10 cellular contexts compared by ENCODE assay signal in genomic region chr19:10299545-10300458, GRCh38. TPM values are rescaled to one million over a fixed set of nuclear protein-coding genes. Genes with fewer than 3 reads are reported as not detected.
DNase-seq lines count a peak whose midpoint lies in the region; ATAC-seq and TF ChIP-seq lines count a peak whose summit lies in the region.
"Had no signal": no experiment of that assay in that cellular context is flagged by ENCODE, and none has a peak within 500 bp of the region (broad histone marks: within the 10 kb centered on the region; RNA-seq: fewer than 3 reads in every experiment).

No MANE protein-coding gene starts in this region.

- H3K56ac ChIP-seq in IMR-90 (ENCODE audit: extremely low read depth, insufficient read depth, low read length), result no peak overlapping the region

- no peak overlapping the region; the same call in 1 of the 2 replicates for H4K91ac ChIP-seq in IMR-90 (ENCODE audit: insufficient read depth, low read depth, low read length)

- H4K20me1 ChIP-seq in IMR-90 (ENCODE audit: insufficient read depth, low read length) (peaks cover 4% of the 10 kb centered on the region), GM23248 (ENCODE audit: insufficient read depth) (no peaks in the 10 kb centered on the region)

- no peak overlapping the region for H2BK15ac ChIP-seq in IMR-90 (ENCODE audit: low read depth, low read length)

- H4K5ac ChIP-seq in IMR-90 (ENCODE audit: low read depth, low read length), result peak overlapping the region; percentile 20

- no peak overlapping the region for H2BK5ac ChIP-seq in IMR-90 (ENCODE audit: low read depth, low read length, poor library complexity, severe bottlenecking)

- WGBS in IMR-90 (ENCODE audit: extremely low coverage in 2 of 2, insufficient read length in 1 of 2), 2 experiments, result 55% methylated on average over 6 of the region's 14 CpGs; no CpG with 5 or more reads in 1 of the 2 experiments
- 48 to 50% methylated on average over 13 to 14 of the region's 14 CpGs for WGBS in GM23248 (ENCODE audit: low coverage in 1 of 2, low lambda C conversion rate in 2 of 2, missing lambda C conversion rate in 2 of 2), 2 experiments

- H3K36me3 ChIP-seq in IMR-90 (ENCODE audit: control insufficient read depth, insufficient read depth, low read length) (no peaks in the 10 kb centered on the region), Panc1 (ENCODE audit: control insufficient read depth, insufficient read depth, low read length) (no peaks in the 10 kb centered on the region), GM23248 (ENCODE audit: low read depth) (no peaks in the 10 kb centered on the region)

- BruUV-seq in IMR-90 (replicated peaks; lab: Mats Ljungman, UMichigan) (no TSS peak), Panc1 (replicated peaks; lab: Mats Ljungman, UMichigan) (no TSS peak)

- peak overlapping the region; percentile 9 to 79; a peak in 2 of 4 replicates for H4K8ac ChIP-seq in IMR-90 (ENCODE audit: low read depth in 2 of 2, low read length in 2 of 2)

- no peak overlapping the region for H3K18ac ChIP-seq in IMR-90 (ENCODE audit: low read depth, low read length)

- TF ChIP-seq CTCF in IMR-90 (conservative IDR thresholded peaks at IDR 0.05; ENCODE audit: low read depth, low read length) (no peak), Panc1 (IDR thresholded peaks at IDR 0.05) (no peak), GM20000 (IDR thresholded peaks at IDR 0.05; ENCODE audit: extremely low read depth, missing control alignments) (no peak)

- no peak overlapping the region for H2BK20ac ChIP-seq in IMR-90 (ENCODE audit: low read depth, low read length)

- in situ Hi-C loops in IMR-90 (cut with MboI; ENCODE audit: low sequenced_read_pairs), result no loop called here
- in situ Hi-C loops in Panc1 (cut with HindIII; ENCODE audit: low pct_unique_long_range_greater_than_20kb, low sequenced_read_pairs), result no loop called here
- in situ Hi-C loops in GM23248 (cut with MboI), result no loop called here

- 0 out of 2 replicates have a peak overlapping the region, but pooled peaks have one; percentile 2 for H3K4ac ChIP-seq in IMR-90 (ENCODE audit: low read depth, low read length)

- H3K4me3 ChIP-seq in IMR-90 (ENCODE audit: insufficient read depth, low read depth, low read length) (no peak overlapping the region), Panc1 (ENCODE audit: low read depth in 2 of 2, low read length in 2 of 2) (no peak overlapping the region), GM23248 (no peak overlapping the region)

- ATAC-seq in IMR-90 (ENCODE audit: low read depth) (peak; percentile 16; the same call in 1 of the 2 replicates), Panc1 (peak; percentile 27; the same call in 1 of the 2 replicates)
- ATAC-seq: effector memory CD8-positive, alpha-beta T cell; T-cell had no signal

- H3K4me1 ChIP-seq in IMR-90 (ENCODE audit: control insufficient read depth, insufficient read depth, low read length) (peaks cover 6% of the 10 kb centered on the region), Panc1 (ENCODE audit: control insufficient read depth, insufficient read depth, low read length) (no peaks in the 10 kb centered on the region), GM23248 (ENCODE audit: insufficient read depth) (peaks cover 14% of the 10 kb centered on the region)

- intact Hi-C loops in IMR-90 (cut with micrococcal nuclease), result no loop called here
- intact Hi-C loops in Panc1 (cut with micrococcal nuclease; ENCODE audit: unreplicated experiment), result no loop called here

- H2AFZ ChIP-seq in IMR-90 (replicated peaks; ENCODE audit: low read length, poor library complexity), result peak overlapping the region; percentile 79
- no peak overlapping the region; the same call in 1 of the 2 replicates for H2AFZ ChIP-seq in GM23248

- H3K79me1 ChIP-seq in IMR-90 (ENCODE audit: low read depth in 1 of 2, low read length in 2 of 2), result no peaks in the 10 kb centered on the region

- TF ChIP-seq POLR2A in IMR-90 (IDR thresholded peaks at IDR 0.05; ENCODE audit: low read depth, low read length), result no peak

- no peak overlapping the region for H3K9ac ChIP-seq in IMR-90 (ENCODE audit: low read depth, low read length)
- H3K9ac ChIP-seq in GM23248, result no peak overlapping the region

- no peaks in the 10 kb centered on the region; the same call in 1 of the 2 replicates for H3K27me3 ChIP-seq in IMR-90 (ENCODE audit: control insufficient read depth, insufficient read depth, low read length)
- H3K27me3 ChIP-seq in Panc1 (ENCODE audit: control insufficient read depth, insufficient read depth, low read length), result no peaks in the 10 kb centered on the region
- H3K27me3 ChIP-seq in GM23248 (replicated peaks; ENCODE audit: insufficient read depth), result no peaks in the 10 kb centered on the region

- TF ChIP-seq RAD21 in IMR-90 (IDR thresholded peaks at IDR 0.05; ENCODE audit: low read length), result no peak

- no peak overlapping the region for H3K23ac ChIP-seq in IMR-90 (ENCODE audit: low read depth, low read length)

- CTCF ChIA-PET in IMR-90 (lab: Yijun Ruan, JAX) (no interaction called here), Panc1 (lab: Charles Lee) (no interaction called here)

- peak overlapping the region; percentile 68; the same call in 1 of the 2 replicates for H2AK5ac ChIP-seq in IMR-90 (ENCODE audit: low read depth, low read length)

- H3K9me2 ChIP-seq in GM23248 (ENCODE audit: insufficient read depth), result no peaks in the 10 kb centered on the region

- peaks cover 3% of the 10 kb centered on the region; the same call in 1 of the 2 replicates for H3F3A ChIP-seq in GM23248 (ENCODE audit: insufficient read depth)

- H3K27ac ChIP-seq in IMR-90 (ENCODE audit: insufficient read depth, low read length), result no peak overlapping the region
- no peak overlapping the region for H3K27ac ChIP-seq in Panc1 (ENCODE audit: low read length)
- no peak overlapping the region for H3K27ac ChIP-seq in GM23248

- POLR2A ChIA-PET in IMR-90 (lab: Charles Lee; ENCODE audit: unreplicated experiment), result no interaction called here
- POLR2A ChIA-PET in Panc1 (lab: Charles Lee), result no interaction called here

- dilution Hi-C loops in IMR-90 (cut with HindIII; ENCODE audit: low sequenced_read_pairs, unreplicated experiment), result no loop called here

- H3K4me2 ChIP-seq in IMR-90 (ENCODE audit: low read depth, low read length) (no peak overlapping the region), GM23248 (ENCODE audit: unreplicated experiment) (no peak overlapping the region)

- no peaks in the 10 kb centered on the region for H3K79me2 ChIP-seq in GM23248 (ENCODE audit: insufficient read depth)

- peaks cover 5% of the 10 kb centered on the region; the same call in 1 of the 2 replicates for H3K9me1 ChIP-seq in IMR-90 (ENCODE audit: insufficient read depth, low read length)

- H2BK120ac ChIP-seq in IMR-90 (ENCODE audit: low read depth, low read length), result no peak overlapping the region

- H3K9me3 ChIP-seq in IMR-90 (ENCODE audit: control insufficient read depth, insufficient read depth, low read length) (no peaks in the 10 kb centered on the region), Panc1 (ENCODE audit: control insufficient read depth, insufficient read depth, low read depth, low read length) (no peaks in the 10 kb centered on the region), GM23248 (ENCODE audit: low read depth) (no peaks in the 10 kb centered on the region)

- H3K14ac ChIP-seq in IMR-90 (replicated peaks; ENCODE audit: low read depth, low read length), result no peak overlapping the region

- peak overlapping the region; percentile 33 for H2AK9ac ChIP-seq in IMR-90 (replicated peaks; ENCODE audit: low read depth, low read length, poor library complexity)

- DNase-seq in IMR-90 (no peak), Panc1 (ENCODE audit: low read depth, low spot score) (no peak), occipital lobe (lab: John Stamatoyannopoulos, UW) (peak; percentile 25), GM23248 (no peak), GM20000 (ENCODE audit: low spot score) (no peak), activated T-cell treated with anti-CD3 and anti-CD28 coated beads for 4 hours (no peak)
- DNase-seq: effector memory CD8-positive, alpha-beta T cell; NCI-H526 treated with DMSO at 0.1 percent for 48 hours; T-cell had no signal

RNA-seq across cellular contexts. Expression of gene ZGLP1, which starts 9.8 kb away (rescaled TPM):
- total RNA-seq in IMR-90 (2012; rRNA removed) (0.54 TPM in 1 of 2 replicates, not detected in the other), Panc1 (2021; ENCODE audit: unreplicated experiment) (1.3 TPM), occipital lobe (1.6 TPM)
- polyA plus RNA-seq in IMR-90 (2012; rRNA removed) (3.1 and 4.1 TPM in 2 replicates), GM23248 (2016; fragmentation: Nextera tagmentation; extraction: Ambion mirVana) (1.4 and 1.8 TPM in 2 replicates)
- 1.4 and 1.5 TPM in 2 replicates for polyA plus RNA-seq in IMR-90 (2012; cell fraction: cytosol; rRNA removed)
- polyA plus RNA-seq in IMR-90 (2012; cell fraction: nucleus; rRNA removed; ENCODE audit: low replicate concordance), result 15.5 and 25.2 TPM in 2 replicates
- polyA plus RNA-seq in Panc1 (2012; ENCODE audit: insufficient read length), result 1.3 TPM
- total RNA-seq in GM23248 (2014; rRNA removed; shearing (Covaris generic)), result 1.8 and 2.5 TPM in 2 replicates

RNA-seq across cellular contexts. Expression of gene ICAM5, which starts 10.1 kb away (rescaled TPM):
- 2.5 and 3.0 TPM in 2 replicates for total RNA-seq in IMR-90 (2012; rRNA removed)
- polyA plus RNA-seq in IMR-90 (2012; rRNA removed), result 23.9 and 26.5 TPM in 2 replicates
- 13.1 and 22.4 TPM in 2 replicates for polyA plus RNA-seq in IMR-90 (2012; cell fraction: cytosol; rRNA removed)
- polyA plus RNA-seq in IMR-90 (2012; cell fraction: nucleus; rRNA removed; ENCODE audit: low replicate concordance), result 107 and 283 TPM in 2 replicates
- total RNA-seq in Panc1 (2021; ENCODE audit: unreplicated experiment), result 19.5 TPM
- 20.4 TPM for polyA plus RNA-seq in Panc1 (2012; ENCODE audit: insufficient read length)
- 3.3 TPM for total RNA-seq in occipital lobe
- total RNA-seq in GM23248 (2014; rRNA removed; shearing (Covaris generic)), result 45.4 and 48.7 TPM in 2 replicates
- polyA plus RNA-seq in GM23248 (2016; fragmentation: Nextera tagmentation; extraction: Ambion mirVana), result 8.8 and 9.8 TPM in 2 replicates
- polyA plus RNA-seq: IgD-negative memory B cell had no signal

RNA-seq across cellular contexts. Expression of gene ICAM4, which starts 13.0 kb away (rescaled TPM):
- 2.3 and 2.5 TPM in 2 replicates for total RNA-seq in IMR-90 (2012; rRNA removed)
- 4.0 TPM in 2 replicates for polyA plus RNA-seq in IMR-90 (2012; rRNA removed)
- polyA plus RNA-seq in IMR-90 (2012; cell fraction: cytosol; rRNA removed), result 4.6 and 6.4 TPM in 2 replicates
- 1.1 and 1.2 TPM in 2 replicates for polyA plus RNA-seq in IMR-90 (2012; cell fraction: nucleus; rRNA removed; ENCODE audit: low replicate concordance)
- 2.8 TPM for total RNA-seq in Panc1 (2021; ENCODE audit: unreplicated experiment)
- 4.8 TPM for polyA plus RNA-seq in Panc1 (2012; ENCODE audit: insufficient read length)
- total RNA-seq in occipital lobe, result 0.16 TPM
- 1.1 and 3.7 TPM in 2 replicates for total RNA-seq in GM23248 (2014; rRNA removed; shearing (Covaris generic))
- 0.44 and 1.3 TPM in 2 replicates for polyA plus RNA-seq in GM23248 (2016; fragmentation: Nextera tagmentation; extraction: Ambion mirVana)

RNA-seq across cellular contexts. Expression of gene FDX2, which starts 16.0 kb away (rescaled TPM):
- 39.8 and 40.8 TPM in 2 replicates for total RNA-seq in IMR-90 (2012; rRNA removed)
- polyA plus RNA-seq in IMR-90 (2012; rRNA removed), result 72.0 and 82.3 TPM in 2 replicates
- 124 and 216 TPM in 2 replicates for polyA plus RNA-seq in IMR-90 (2012; cell fraction: cytosol; rRNA removed)
- 37.1 and 117 TPM in 2 replicates for polyA plus RNA-seq in IMR-90 (2012; cell fraction: nucleus; rRNA removed; ENCODE audit: low replicate concordance)
- 25.5 TPM for total RNA-seq in Panc1 (2021; ENCODE audit: unreplicated experiment)
- 33.6 TPM for polyA plus RNA-seq in Panc1 (2012; ENCODE audit: insufficient read length)
- 14.7 TPM for total RNA-seq in occipital lobe
- total RNA-seq in GM23248 (2014; rRNA removed; shearing (Covaris generic)), result 46.6 and 50.2 TPM in 2 replicates
- 48.9 and 49.2 TPM in 2 replicates for polyA plus RNA-seq in GM23248 (2016; fragmentation: Nextera tagmentation; extraction: Ambion mirVana)

RNA-seq across cellular contexts. Expression of gene ICAM1, which starts 28.9 kb away (rescaled TPM):
- total RNA-seq in IMR-90 (2012; rRNA removed) (6.9 and 10.6 TPM in 2 replicates), Panc1 (2021; ENCODE audit: unreplicated experiment) (136 TPM), occipital lobe (1.6 TPM)
- polyA plus RNA-seq in IMR-90 (2012; rRNA removed) (18.3 and 19.1 TPM in 2 replicates), GM23248 (2016; fragmentation: Nextera tagmentation; extraction: Ambion mirVana) (23.6 and 24.4 TPM in 2 replicates)
- 11.0 and 21.7 TPM in 2 replicates for polyA plus RNA-seq in IMR-90 (2012; cell fraction: cytosol; rRNA removed)
- polyA plus RNA-seq in IMR-90 (2012; cell fraction: nucleus; rRNA removed; ENCODE audit: low replicate concordance), result 16.7 and 18.8 TPM in 2 replicates
- polyA plus RNA-seq in Panc1 (2012; ENCODE audit: insufficient read length), result 279 TPM
- 21.6 and 22.3 TPM in 2 replicates for total RNA-seq in GM23248 (2014; rRNA removed; shearing (Covaris generic))
